In genomic region chr6:44245912-44246662, GRCh38 we compare ENCODE assay signal across 8 cellular contexts. TPM values are rescaled to one million over a fixed set of nuclear protein-coding genes. Genes with fewer than 3 reads are reported as not detected.
DNase-seq lines count a peak whose midpoint lies in the region; ATAC-seq lines count a peak whose summit lies in the region.

No MANE protein-coding gene starts in this region.

- peak overlapping the region; percentile 90 for H3K23ac ChIP-seq in neuronal stem cell (ENCODE audit: low read depth, low read length, poor library complexity)

- peak overlapping the region; percentile 91 for H3K9ac ChIP-seq in neuronal stem cell (ENCODE audit: low read depth, low read length, poor library complexity)

- peak overlapping the region; percentile 91 for H2BK120ac ChIP-seq in neuronal stem cell (ENCODE audit: low read depth, low read length)

- no peak overlapping the region for H3K14ac ChIP-seq in neuronal stem cell (ENCODE audit: low read length)

- H2AFZ ChIP-seq in neuronal stem cell (ENCODE audit: low read length) = peak overlapping the region; percentile 95

- peak; percentile 88 for DNase-seq in DMS79 treated with DMSO at 0.1 percent for 48 hours (lab: John Stamatoyannopoulos, UW)
- DNase-seq in HuH-7 (ENCODE audit: low spot score) = peak; percentile 84
- peak; percentile 84 for DNase-seq in RPMI7951 (ENCODE audit: low read depth)
- peak; percentile 75 for DNase-seq in activated gamma-delta T cell treated with Interleukin-2 at 50 U/mL for 16 hours
- DNase-seq in foreskin melanocyte = peak; percentile 70
- DNase-seq in neuronal stem cell (ENCODE audit: low spot score) = peak; percentile 95
- DNase-seq in superior temporal gyrus (ENCODE audit: extremely low spot score) = peak; percentile 78

- no peaks in the 10 kb centered on the region for H3K27me3 ChIP-seq in neuronal stem cell (ENCODE audit: control insufficient read depth in 3 of 3, insufficient read depth in 3 of 3, low read depth in 1 of 3, low read length in 3 of 3)

- peak overlapping the region; percentile 95 for H2BK12ac ChIP-seq in neuronal stem cell (ENCODE audit: low read length)

- H3K36me3 ChIP-seq in neuronal stem cell (replicated peaks in 1 of 2; ENCODE audit: control insufficient read depth in 2 of 2, insufficient read depth in 2 of 2, low read length in 2 of 2) = peaks cover 24 to 33% of the 10 kb centered on the region in 2 donors

- H3K79me1 ChIP-seq in neuronal stem cell (ENCODE audit: low read depth, low read length) = peaks cover 3% of the 10 kb centered on the region

- peak overlapping the region; percentile 87 to 91 for H3K4me3 ChIP-seq in neuronal stem cell (ENCODE audit: low read length in 2 of 2)

- H3K4ac ChIP-seq in neuronal stem cell (ENCODE audit: low read length) = peak overlapping the region; percentile 54

- ATAC-seq in GM21526 (IDR thresholded peaks at IDR 0.05; ENCODE audit: low FRiP score, unreplicated experiment) = peak; percentile 31

- H4K8ac ChIP-seq in neuronal stem cell (ENCODE audit: low read depth, low read length) = peak overlapping the region; percentile 33

- H3K18ac ChIP-seq in neuronal stem cell (ENCODE audit: low read length) = peak overlapping the region; percentile 96

- peak overlapping the region; percentile 89 for H2AK5ac ChIP-seq in neuronal stem cell (ENCODE audit: low read depth, low read length)

- H3K9me3 ChIP-seq in neuronal stem cell (replicated peaks in 1 of 2; ENCODE audit: control insufficient read depth in 2 of 2, insufficient read depth in 1 of 2, low read depth in 1 of 2, low read length in 2 of 2) = no peaks in the 10 kb centered on the region

- H2BK5ac ChIP-seq in neuronal stem cell (ENCODE audit: low read length) = peak overlapping the region; percentile 69

- H4K91ac ChIP-seq in neuronal stem cell (ENCODE audit: low read depth, low read length, poor library complexity) = no peak overlapping the region

- peak overlapping the region; percentile 79 for H3K4me2 ChIP-seq in neuronal stem cell (ENCODE audit: insufficient read depth, low read length, poor library complexity, severe bottlenecking)

- H3K27ac ChIP-seq in neuronal stem cell (replicated peaks; ENCODE audit: low read length) = peak overlapping the region; percentile 79

- no CpG with 5 or more reads among the region's 62 CpGs for WGBS in neuronal stem cell (ENCODE audit: extremely low coverage in 2 of 2, insufficient read length in 2 of 2, insufficient replicate concordance in 1 of 2), 2 donors

- H3K4me1 ChIP-seq in neuronal stem cell (ENCODE audit: control insufficient read depth in 2 of 2, insufficient read depth in 1 of 2, low read depth in 1 of 2, low read length in 2 of 2) = peaks cover 15 to 21% of the 10 kb centered on the region in 2 donors

- peak overlapping the region; percentile 88 for H2BK15ac ChIP-seq in neuronal stem cell (ENCODE audit: low read length)

RNA-seq across cellular contexts. Expression of gene HSP90AB1, which starts 0.8 kb away (rescaled TPM):
- 984 and 1,201 TPM in 2 replicates for total RNA-seq in RPMI7951 (2014; rRNA removed; shearing (Covaris generic))
- 1,143 TPM for polyA plus RNA-seq in neuronal stem cell (2013, experiment 1 of 2)
- polyA plus RNA-seq in neuronal stem cell (2013, experiment 2 of 2) = 1,131 TPM

RNA-seq across cellular contexts. Expression of gene SLC35B2, which starts 11.2 kb away (rescaled TPM):
- total RNA-seq in RPMI7951 (2014; rRNA removed; shearing (Covaris generic)) = 86.2 and 101 TPM in 2 replicates
- 42.4 TPM for polyA plus RNA-seq in neuronal stem cell (2013, experiment 1 of 2)
- 41.6 TPM for polyA plus RNA-seq in neuronal stem cell (2013, experiment 2 of 2)

RNA-seq across cellular contexts. Expression of gene NFKBIE, which starts 19.3 kb away (rescaled TPM):
- 14.7 and 23.0 TPM in 2 replicates for total RNA-seq in RPMI7951 (2014; rRNA removed; shearing (Covaris generic))
- 9.5 TPM for polyA plus RNA-seq in neuronal stem cell (2013, experiment 1 of 2)
- polyA plus RNA-seq in neuronal stem cell (2013, experiment 2 of 2) = 9.0 TPM

RNA-seq across cellular contexts. Expression of gene SLC29A1, which starts 22.7 kb away (rescaled TPM):
- 22.1 and 22.2 TPM in 2 replicates for total RNA-seq in RPMI7951 (2014; rRNA removed; shearing (Covaris generic))
- polyA plus RNA-seq in neuronal stem cell (2013, experiment 1 of 2) = 101 TPM
- 102 TPM for polyA plus RNA-seq in neuronal stem cell (2013, experiment 2 of 2)

RNA-seq across cellular contexts. Expression of gene TMEM151B, which starts 24.2 kb away (rescaled TPM):
- 0.12 TPM in 1 of 2 replicates, not detected in the other for total RNA-seq in RPMI7951 (2014; rRNA removed; shearing (Covaris generic))
- polyA plus RNA-seq in neuronal stem cell (2013, experiment 1 of 2) = 3.9 TPM
- 3.6 TPM for polyA plus RNA-seq in neuronal stem cell (2013, experiment 2 of 2)

Comparison
In these comparisons a context has a peak if more than half of its experiments do, and no peak if none do; other contexts are left out.
1. Peak in every context shown above with its lines: DNase-seq, ATAC-seq, H3K4me3 ChIP-seq and H3K27ac ChIP-seq.